In genomic region chr2:12797815-12798214, GRCh38 we compare ENCODE assay signal across 12 cellular contexts.
DNase-seq lines count a peak whose midpoint lies in the region; ATAC-seq and TF ChIP-seq lines count a peak whose summit lies in the region.
"Had no signal": no experiment of that assay in that cellular context is flagged by ENCODE, and none has a peak within 500 bp of the region (broad histone marks: within the 10 kb centered on the region; RNA-seq: fewer than 3 reads in every experiment).

No MANE protein-coding gene starts in this region.

- TF ChIP-seq POLR2A in HCT116 (IDR thresholded peaks at IDR 0.05; ENCODE audit: borderline replicate concordance, extremely low read depth, insufficient read depth, insufficient read length), result no peak

- CTCF ChIA-PET in HCT116 (lab: Charles Lee), result no interaction called here
- CTCF ChIA-PET in activated naive CD4-positive, alpha-beta T cell treated with anti-CD3 and anti-CD28 coated beads for 36 hours (lab: Charles Lee), result no interaction called here

- BruUV-seq in HCT116 (replicated peaks; lab: Mats Ljungman, UMichigan), result no TSS peak

- no peaks in the 10 kb centered on the region for H3K36me3 ChIP-seq in HCT116 (ENCODE audit: control insufficient read depth in 1 of 2, insufficient read depth in 2 of 2, low read length in 2 of 2)
- no peaks in the 10 kb centered on the region for H3K36me3 ChIP-seq in SJSA1
- H3K36me3 ChIP-seq in fibroblast of lung (ENCODE audit: control insufficient read depth, insufficient read depth, low read length), result no peaks in the 10 kb centered on the region

- no peak for TF ChIP-seq RAD21 in HCT116 (IDR thresholded peaks at IDR 0.05; ENCODE audit: low read depth)

- H3K27ac Mint-ChIP-seq in activated naive CD4-positive, alpha-beta T cell treated with anti-CD3 and anti-CD28 coated beads for 36 hours, result no peak overlapping the region
- H3K27ac Mint-ChIP-seq in natural killer cell treated with Interleukin-12 subunit alpha and Interleukin-12 subunit beta and Interleukin-15 and Interleukin-18, amount 100 ng/mL, for 72 hours, result no peak overlapping the region

- H3K79me2 ChIP-seq in HCT116 (ENCODE audit: insufficient read depth, low read length) (no peaks in the 10 kb centered on the region), fibroblast of lung (ENCODE audit: control insufficient read depth, insufficient read depth, low read length) (no peaks in the 10 kb centered on the region)

- no peaks in the 10 kb centered on the region for H3K27me3 ChIP-seq in HCT116 (ENCODE audit: insufficient read depth, low read length)
- H3K27me3 ChIP-seq in SJSA1 (replicated peaks), result no peaks in the 10 kb centered on the region
- no peaks in the 10 kb centered on the region for H3K27me3 ChIP-seq in fibroblast of lung (ENCODE audit: control insufficient read depth, insufficient read depth, low read length)

- H3K27ac ChIP-seq in HCT116 (ENCODE audit: low read depth, low read length) (no peak overlapping the region), SJSA1 (peak overlapping the region; percentile 66), fibroblast of lung (ENCODE audit: insufficient read depth, low read length) (no peak overlapping the region)

- POLR2A ChIA-PET in HCT116 (lab: Charles Lee), result no interaction called here

- H3K27me3 Mint-ChIP-seq in activated naive CD4-positive, alpha-beta T cell treated with anti-CD3 and anti-CD28 coated beads for 36 hours (ENCODE audit: low read depth), result no peaks in the 10 kb centered on the region
- H3K27me3 Mint-ChIP-seq in natural killer cell treated with Interleukin-12 subunit alpha and Interleukin-12 subunit beta and Interleukin-15 and Interleukin-18, amount 100 ng/mL, for 72 hours, result peaks cover 0 to 4% of the 10 kb centered on the region in 2 donors

- peak overlapping the region; percentile 31 for H3K4me2 ChIP-seq in HCT116 (ENCODE audit: low read length)
- H3K4me2 ChIP-seq in fibroblast of lung (ENCODE audit: extremely low read depth, insufficient read depth, low read length), result no peak overlapping the region

- RAD21 ChIA-PET in HCT116 (lab: Charles Lee; ENCODE audit: low non-redundant PET in 1 of 2, low total read pairs in 2 of 2, uncharacterized antibody in 2 of 2, unreplicated experiment in 2 of 2), result no interaction called here

- peaks cover 7% of the 10 kb centered on the region for H3K36me3 Mint-ChIP-seq in activated naive CD4-positive, alpha-beta T cell treated with anti-CD3 and anti-CD28 coated beads for 36 hours (ENCODE audit: low read depth)
- H3K36me3 Mint-ChIP-seq in natural killer cell treated with Interleukin-12 subunit alpha and Interleukin-12 subunit beta and Interleukin-15 and Interleukin-18, amount 100 ng/mL, for 72 hours, result peaks cover 21% of the 10 kb centered on the region

- no peak overlapping the region for H3K4me3 Mint-ChIP-seq in activated naive CD4-positive, alpha-beta T cell treated with anti-CD3 and anti-CD28 coated beads for 36 hours
- H3K4me3 Mint-ChIP-seq in natural killer cell treated with Interleukin-12 subunit alpha and Interleukin-12 subunit beta and Interleukin-15 and Interleukin-18, amount 100 ng/mL, for 72 hours, result no peak overlapping the region

- H3K9me3 ChIP-seq in HCT116 (ENCODE audit: control insufficient read depth in 1 of 2, insufficient read depth in 1 of 2, low read depth in 1 of 2, low read length in 2 of 2), result peaks cover 0 to 10% of the 10 kb centered on the region in 2 experiments; a peak in 1 of 4 replicates
- H3K9me3 ChIP-seq in SJSA1 (replicated peaks), result no peaks in the 10 kb centered on the region; the same call in 1 of the 2 replicates
- no peaks in the 10 kb centered on the region for H3K9me3 ChIP-seq in fibroblast of lung (ENCODE audit: control insufficient read depth, insufficient read depth, low read depth, low read length)

- no peak for DNase-seq in HCT116 (ENCODE audit: low read depth, low spot score)
- DNase-seq in SJSA1 (ENCODE audit: low read depth in 1 of 2, low spot score in 2 of 2), result peak in 1 of 2 experiments; percentile 65
- DNase-seq in fibroblast of lung (ENCODE audit: low read depth in 2 of 2), result peak; percentile 36 to 88
- DNase-seq in sciatic nerve (ENCODE audit: low spot score), result no peak
- no peak for DNase-seq in activated naive CD4-positive, alpha-beta T cell treated with anti-CD3 and anti-CD28 coated beads for 36 hours
- no peak for DNase-seq in natural killer cell treated with Interleukin-12 subunit alpha and Interleukin-12 subunit beta and Interleukin-15 and Interleukin-18, amount 100 ng/mL, for 72 hours (ENCODE audit: low spot score)
- DNase-seq in amniotic stem cell (lab: John Stamatoyannopoulos, UW), result no peak
- DNase-seq: amygdala, DMS53, GOT3, NCI-H2029 had no signal

- peaks cover 11% of the 10 kb centered on the region for H3K4me1 Mint-ChIP-seq in activated naive CD4-positive, alpha-beta T cell treated with anti-CD3 and anti-CD28 coated beads for 36 hours (ENCODE audit: low read depth)
- H3K4me1 Mint-ChIP-seq in natural killer cell treated with Interleukin-12 subunit alpha and Interleukin-12 subunit beta and Interleukin-15 and Interleukin-18, amount 100 ng/mL, for 72 hours (ENCODE audit: low read depth in 2 of 2), result peaks cover 0 to 3% of the 10 kb centered on the region in 2 donors

- H2AFZ ChIP-seq in HCT116 (ENCODE audit: low read depth, low read length, poor library complexity, severe bottlenecking), result peak overlapping the region; percentile 51
- no peak overlapping the region for H2AFZ ChIP-seq in fibroblast of lung (ENCODE audit: low read length)

- H4K20me1 ChIP-seq in HCT116 (ENCODE audit: insufficient read depth), result no peaks in the 10 kb centered on the region
- H4K20me1 ChIP-seq in fibroblast of lung (ENCODE audit: control insufficient read depth, extremely low read depth, insufficient read depth, low read length), result no peaks in the 10 kb centered on the region

- no peak for TF ChIP-seq CTCF in HCT116 (IDR thresholded peaks at IDR 0.05 in 2 of 3, conservative IDR thresholded peaks at IDR 0.05 in 1 of 3; ENCODE audit: borderline replicate concordance in 1 of 3, insufficient read depth in 1 of 3, low read depth in 2 of 3, low read length in 2 of 3)
- TF ChIP-seq CTCF in fibroblast of lung (conservative IDR thresholded peaks at IDR 0.05 in 1 of 2, IDR thresholded peaks at IDR 0.05 in 1 of 2; ENCODE audit: low read depth in 1 of 2, low read length in 2 of 2), result no peak

- ATAC-seq in HCT116 (no peak), sciatic nerve (peak; percentile 65), HG03432 (IDR thresholded peaks at IDR 0.05; ENCODE audit: unreplicated experiment) (no peak)
- ATAC-seq in natural killer cell treated with Interleukin-12 subunit alpha and Interleukin-12 subunit beta and Interleukin-15 and Interleukin-18, amount 100 ng/mL, for 72 hours, result no peak

- H3K9me3 Mint-ChIP-seq in activated naive CD4-positive, alpha-beta T cell treated with anti-CD3 and anti-CD28 coated beads for 36 hours, result peaks cover 26% of the 10 kb centered on the region
- H3K9me3 Mint-ChIP-seq in natural killer cell treated with Interleukin-12 subunit alpha and Interleukin-12 subunit beta and Interleukin-15 and Interleukin-18, amount 100 ng/mL, for 72 hours, result peaks cover 10% of the 10 kb centered on the region

- H3K9ac ChIP-seq in HCT116 (ENCODE audit: low read length) (no peak overlapping the region), fibroblast of lung (ENCODE audit: insufficient read depth, low read length) (no peak overlapping the region)

- intact Hi-C loops in HCT116 (cut with micrococcal nuclease) (no loop called here), sciatic nerve (cut with DNase I) (no loop called here)
- intact Hi-C loops in activated naive CD4-positive, alpha-beta T cell treated with anti-CD3 and anti-CD28 coated beads for 36 hours (cut with micrococcal nuclease), result no loop called here

- H3K4me3 ChIP-seq in HCT116 (replicated peaks in 1 of 2; ENCODE audit: low read depth in 1 of 2, low read length in 2 of 2) (no peak overlapping the region), SJSA1 (no peak overlapping the region), fibroblast of lung (replicated peaks in 1 of 4; ENCODE audit: control extremely low read depth in 1 of 4, insufficient read depth in 1 of 4, low read depth in 3 of 4, low read length in 4 of 4) (no peak overlapping the region)

- peaks cover 0 to 10% of the 10 kb centered on the region in 2 experiments; a peak in 2 of 4 replicates for H3K4me1 ChIP-seq in HCT116 (ENCODE audit: control insufficient read depth in 1 of 2, insufficient read depth in 2 of 2, low read length in 2 of 2)
- H3K4me1 ChIP-seq in SJSA1 (replicated peaks), result peaks cover 30% of the 10 kb centered on the region
- H3K4me1 ChIP-seq in fibroblast of lung (ENCODE audit: control insufficient read depth, extremely low read depth, insufficient read depth, low read length), result no peaks in the 10 kb centered on the region

- H3K9me2 ChIP-seq in HCT116 (ENCODE audit: insufficient read depth), result no peaks in the 10 kb centered on the region

TF ChIP-seq in HCT116, 20 proteins besides CTCF, POLR2A, EP300 and RAD21:
- TF ChIP-seq SP1 (IDR thresholded peaks at IDR 0.05; ENCODE audit: low read depth) (peak; percentile 43; the same call in 1 of the 2 replicates), ATF3 (IDR thresholded peaks at IDR 0.05) (no peak), FOSL1 (IDR thresholded peaks at IDR 0.05; ENCODE audit: low read depth) (peak; percentile 33; the same call in 1 of the 2 replicates), JUND (IDR thresholded peaks at IDR 0.05) (peak; percentile 58)

Comparison
In these comparisons a context has a peak if more than half of its experiments do, and no peak if none do; other contexts are left out.
1. DNase-seq: peak in fibroblast of lung (2 of 2); none in HCT116 (single experiment), sciatic nerve (single experiment), activated naive CD4-positive, alpha-beta T cell treated with anti-CD3 and anti-CD28 coated beads for 36 hours (single experiment), natural killer cell treated with Interleukin-12 subunit alpha and Interleukin-12 subunit beta and Interleukin-15 and Interleukin-18, amount 100 ng/mL, for 72 hours (single experiment) and amniotic stem cell (single experiment).